Comparison of ENCODE assay signal across 23 cellular contexts in genomic region chr6:35798706-35799105, GRCh38. TPM values are rescaled to one million over a fixed set of nuclear protein-coding genes. Genes with fewer than 3 reads are reported as not detected.
DNase-seq lines count a peak whose midpoint lies in the region; ATAC-seq, FAIRE-seq and TF ChIP-seq lines count a peak whose summit lies in the region.
"Had no signal": no experiment of that assay in that cellular context is flagged by ENCODE, and none has a peak within 500 bp of the region (broad histone marks: within the 10 kb centered on the region; RNA-seq: fewer than 3 reads in every experiment).

No MANE protein-coding gene starts in this region.

- H3K4me1 Mint-ChIP-seq in GM23338 = peaks cover 22% of the 10 kb centered on the region
- H3K4me1 Mint-ChIP-seq: CD14-positive monocyte; CD8-positive, alpha-beta memory T cell had no signal

- no peak overlapping the region for H2BK120ac ChIP-seq in H1 (replicated peaks; ENCODE audit: low read depth, low read length)

- H4K91ac ChIP-seq in H1 (replicated peaks; ENCODE audit: insufficient read length, low read length) = no peak overlapping the region

- H3K4me3 ChIP-seq in GM23338 = no peak overlapping the region
- H3K4me3 ChIP-seq in H1 (ENCODE audit: extremely low read depth in 1 of 4, insufficient read depth in 2 of 4, low read depth in 3 of 4, low read length in 4 of 4) = no peak overlapping the region
- H3K4me3 ChIP-seq: A549; BLaER1 treated with 17β-estradiol and CSF1 and Interleukin-3, amounts not matched to agents 10 nM and 100 nM had no signal

- TF ChIP-seq RAD21 in Ishikawa (IDR thresholded peaks at IDR 0.05; ENCODE audit: low read depth) (no peak), H1 (IDR thresholded peaks at IDR 0.05 in 1 of 2, conservative IDR thresholded peaks at IDR 0.05 in 1 of 2; ENCODE audit: low read depth in 2 of 2, low read length in 2 of 2) (no peak)

- no peak overlapping the region for H3K27ac Mint-ChIP-seq in GM23338
- H3K27ac Mint-ChIP-seq: CD14-positive monocyte; CD4-positive, alpha-beta T cell; CD8-positive, alpha-beta memory T cell had no signal

- H3K18ac ChIP-seq in H1 (ENCODE audit: extremely low read depth, low read length) = no peak overlapping the region

- H3K23ac ChIP-seq in H1 (ENCODE audit: insufficient read length) = no peak overlapping the region

- H4K20me1 ChIP-seq in GM23338 (replicated peaks; ENCODE audit: insufficient read depth) = no peaks in the 10 kb centered on the region
- no peaks in the 10 kb centered on the region for H4K20me1 ChIP-seq in H1 (replicated peaks in 1 of 2; ENCODE audit: control insufficient read depth in 1 of 2, insufficient read depth in 2 of 2, low read length in 2 of 2)
- H4K20me1 ChIP-seq: BLaER1 treated with 17β-estradiol and CSF1 and Interleukin-3, amounts not matched to agents 10 nM and 100 nM had no signal

- peak overlapping the region; percentile 99 for H2AFZ ChIP-seq in GM23338
- H2AFZ ChIP-seq in H1 (ENCODE audit: low read length) = no peak overlapping the region

- peaks cover 15% of the 10 kb centered on the region for H3K27me3 Mint-ChIP-seq in GM23338 (ENCODE audit: insufficient read depth, low read depth, poor library complexity)

- no peak overlapping the region for H3K14ac ChIP-seq in H1 (ENCODE audit: insufficient read length)

- H4K5ac ChIP-seq in H1 (ENCODE audit: insufficient read length, low read depth, low read length) = no peak overlapping the region

- no peaks in the 10 kb centered on the region for H3K79me2 ChIP-seq in GM23338 (replicated peaks; ENCODE audit: insufficient read depth)
- no peaks in the 10 kb centered on the region for H3K79me2 ChIP-seq in H1 (ENCODE audit: control insufficient read depth in 1 of 2, insufficient read depth in 2 of 2, low read length in 2 of 2)

- no peak overlapping the region for H2BK12ac ChIP-seq in H1 (ENCODE audit: low read depth, low read length)

- peak; percentile 16; the same call in 2 of the 3 replicates for ATAC-seq in GM23338
- no peak for ATAC-seq in GM19324 (IDR thresholded peaks at IDR 0.05; ENCODE audit: low FRiP score, unreplicated experiment)
- no peak for ATAC-seq in HG03460 (IDR thresholded peaks at IDR 0.05; ENCODE audit: unreplicated experiment)
- ATAC-seq: A549, HCT116 had no signal

- H3K9me3 ChIP-seq in H1 (ENCODE audit: insufficient read depth in 2 of 2, low read depth in 1 of 2, low read length in 1 of 2) = no peaks in the 10 kb centered on the region
- H3K9me3 ChIP-seq: A549; BE2C; BLaER1 treated with 17β-estradiol and CSF1 and Interleukin-3, amounts not matched to agents 10 nM and 100 nM had no signal

- FAIRE-seq in H1 (lab: Jason Lieb, UNC) = no peak
- FAIRE-seq: A549, D721Med, G401.6, GM19239 had no signal

- peaks cover 6% of the 10 kb centered on the region; the same call in 1 of the 2 replicates for H3K9me2 ChIP-seq in GM23338 (ENCODE audit: insufficient read depth)

- H3K4me3 Mint-ChIP-seq in GM23338 = no peak overlapping the region; the same call in 2 of the 3 replicates
- H3K4me3 Mint-ChIP-seq: CD14-positive monocyte; CD4-positive, alpha-beta T cell; CD8-positive, alpha-beta memory T cell had no signal

- intact Hi-C loops in posterior vena cava (cut with DNase I) = no loop called here

- H3K23me2 ChIP-seq in H1 (ENCODE audit: low read depth, low read length) = no peaks in the 10 kb centered on the region

- 85% methylated on average over 5 of the region's 5 CpGs; no CpG with 5 or more reads in 1 of the 2 experiments for WGBS in H1 (ENCODE audit: extremely low coverage in 1 of 2, insufficient coverage in 1 of 2, insufficient read length in 1 of 2, insufficient replicate concordance in 2 of 2, low coverage in 1 of 2, low lambda C conversion rate in 2 of 2, missing lambda C conversion rate in 1 of 2), 2 experiments

- no peak overlapping the region for H2AK5ac ChIP-seq in H1 (ENCODE audit: low read depth, low read length)

- TF ChIP-seq CTCF in GM23338 (conservative IDR thresholded peaks at IDR 0.05; ENCODE audit: low read depth in 2 of 2) (no peak), H1 (IDR thresholded peaks at IDR 0.05; ENCODE audit: control extremely low read depth in 1 of 3, insufficient read depth in 1 of 3, low read depth in 1 of 3, low read length in 3 of 3) (no peak)

- H3K4ac ChIP-seq in H1 (replicated peaks; ENCODE audit: insufficient read length, low read depth, low read length) = no peak overlapping the region

- no peak overlapping the region for H2BK20ac ChIP-seq in H1 (ENCODE audit: low read length)

- H3K36me3 ChIP-seq in GM23338 (ENCODE audit: insufficient read depth) (no peaks in the 10 kb centered on the region), H1 (ENCODE audit: control insufficient read depth in 2 of 4, insufficient read depth in 4 of 4, low read length in 3 of 4) (no peaks in the 10 kb centered on the region)
- H3K36me3 ChIP-seq: BE2C; BLaER1 treated with 17β-estradiol and CSF1 and Interleukin-3, amounts not matched to agents 10 nM and 100 nM had no signal

- H3K79me1 ChIP-seq in H1 (ENCODE audit: low read depth, low read length) = no peaks in the 10 kb centered on the region

- H2BK5ac ChIP-seq in H1 (ENCODE audit: low read depth, low read length) = no peak overlapping the region

- H3K36me3 Mint-ChIP-seq in GM23338 (ENCODE audit: low read depth) = no peaks in the 10 kb centered on the region
- H3K36me3 Mint-ChIP-seq: CD14-positive monocyte; CD8-positive, alpha-beta memory T cell had no signal

- H3K27me3 ChIP-seq in GM23338 (ENCODE audit: insufficient read depth) = no peaks in the 10 kb centered on the region
- no peaks in the 10 kb centered on the region for H3K27me3 ChIP-seq in H1 (replicated peaks in 1 of 4; ENCODE audit: control insufficient read depth in 3 of 4, extremely low read depth in 1 of 4, insufficient read depth in 3 of 4, low read length in 3 of 4)
- H3K27me3 ChIP-seq: BE2C; BLaER1 treated with 17β-estradiol and CSF1 and Interleukin-3, amounts not matched to agents 10 nM and 100 nM had no signal

- peak; percentile 37 for DNase-seq in GM23338 (ENCODE audit: low spot score)
- no peak for DNase-seq in H1 (ENCODE audit: low read depth in 1 of 2, low spot score in 2 of 2)
- DNase-seq in posterior vena cava (ENCODE audit: low spot score) = no peak
- DNase-seq: 8988T; ACHN; AML-193; BE2C; CD4-positive, alpha-beta T cell; CD8-positive, alpha-beta memory T cell; DMS 273 treated with DMSO at 0.1 percent for 48 hours; DND-41; GOT3 had no signal

- 0 out of 2 replicates have a peak, but pooled peaks cover 6% of the 10 kb centered on the region for H3F3A ChIP-seq in GM23338 (replicated peaks; ENCODE audit: low read depth)

- no peak overlapping the region for H4K8ac ChIP-seq in H1 (ENCODE audit: extremely low read depth, insufficient read depth, low read length)

- POLR2A ChIA-PET in H1 (lab: Charles Lee; ENCODE audit: partially characterized antibody) = interaction anchor here (0.8 to 3.0 kb wide), 3 partner anchors 12 to 34 kb away, joined by 3 to 12 read pairs (median 9); no protein-coding TSS in a partner anchor

- TF ChIP-seq EP300 in Ishikawa (IDR thresholded peaks at IDR 0.05; ENCODE audit: borderline replicate concordance) (no peak), H1 (IDR thresholded peaks at IDR 0.05; ENCODE audit: borderline replicate concordance in 1 of 2, low read depth in 2 of 2, low read length in 2 of 2) (no peak)

- CTCF ChIA-PET in H1 (lab: Charles Lee; ENCODE audit: partially characterized antibody) = interaction anchor here (0.6 to 4.9 kb wide), 6 partner anchors 9 to 379 kb away, joined by 3 to 27 read pairs (median 3); no protein-coding TSS in a partner anchor

- H3K27ac ChIP-seq in GM23338 (ENCODE audit: low read depth) (no peak overlapping the region), H1 (ENCODE audit: low read depth, low read length) (no peak overlapping the region)
- H3K27ac ChIP-seq: A549; BLaER1 treated with 17β-estradiol and CSF1 and Interleukin-3, amounts not matched to agents 10 nM and 100 nM had no signal

- H3K9me3 Mint-ChIP-seq in GM23338 = no peaks in the 10 kb centered on the region
- H3K9me3 Mint-ChIP-seq: CD4-positive, alpha-beta T cell; CD8-positive, alpha-beta memory T cell had no signal

- no peak overlapping the region for H3K9ac ChIP-seq in H1 (replicated peaks in 1 of 4; ENCODE audit: extremely low read depth in 1 of 4, low read depth in 3 of 4, low read length in 3 of 4)
- H3K9ac ChIP-seq: BLaER1 treated with 17β-estradiol and CSF1 and Interleukin-3, amounts not matched to agents 10 nM and 100 nM had no signal

- H3K56ac ChIP-seq in H1 (replicated peaks; ENCODE audit: insufficient read length, low read depth, low read length) = no peak overlapping the region

- no peak for TF ChIP-seq POLR2A in H1 (IDR thresholded peaks at IDR 0.05; ENCODE audit: control extremely low read depth in 1 of 2, low read depth in 2 of 2, low read length in 2 of 2)

- H3K4me1 ChIP-seq in GM23338 (ENCODE audit: insufficient read depth) = peaks cover 14% of the 10 kb centered on the region
- H3K4me1 ChIP-seq in H1 (replicated peaks in 1 of 4; ENCODE audit: control insufficient read depth in 3 of 4, insufficient read depth in 4 of 4, low read length in 3 of 4) = peaks cover 0 to 7% (median 5%) of the 10 kb centered on the region in 4 experiments; a peak in 4 of 7 replicates
- H3K4me1 ChIP-seq: A549, BE2C had no signal

- H3K4me2 ChIP-seq in GM23338 (0 out of 2 replicates have a peak overlapping the region, but pooled peaks have one; percentile 17), H1 (ENCODE audit: insufficient read depth in 1 of 2, low read depth in 2 of 2, low read length in 2 of 2) (no peak overlapping the region)
- H3K4me2 ChIP-seq: A549 had no signal

- no peak overlapping the region for H2BK15ac ChIP-seq in H1 (ENCODE audit: low read length)

RNA-seq across cellular contexts. Expression of gene CLPS, which starts 1.6 kb away (rescaled TPM):
- total RNA-seq in GM23338 (2014; rRNA removed; shearing (Covaris generic)) = not detected in 2 replicates
- not detected in 2 replicates for polyA plus RNA-seq in GM23338 (2016; fragmentation: Nextera tagmentation; extraction: Ambion mirVana)
- total RNA-seq in H1 (2021; fragmentation: NEBNext Ultra II Directional; extraction: Animal tissue kit (Norgen Biotek cat#: 25700)) = not detected in 2 replicates
- polyA plus RNA-seq in H1 (2011; rRNA removed) = not detected in 2 replicates
- not detected for polyA plus RNA-seq in H1 (2011; cell fraction: cytosol; rRNA removed)
- not detected for polyA plus RNA-seq in H1 (2011; cell fraction: nucleus; rRNA removed)
- not detected in 4 replicates for polyA plus RNA-seq in H1 (2012, experiment 1 of 2)
- polyA plus RNA-seq in H1 (2012, experiment 2 of 2) = not detected
- polyA plus RNA-seq in H1 (2013, experiment 1 of 2) = not detected
- polyA plus RNA-seq in H1 (2013, experiment 2 of 2) = not detected
- not detected in 2 replicates for polyA minus RNA-seq in H1 (2011; rRNA and poly(A)+ RNA removed)
- not detected for polyA minus RNA-seq in H1 (2011; cell fraction: cytosol; rRNA and poly(A)+ RNA removed)
- not detected for polyA minus RNA-seq in H1 (2011; cell fraction: nucleus; rRNA and poly(A)+ RNA removed)
- total RNA-seq in posterior vena cava = 1 to 10 TPM in 1 of 2 donors, not detected in 1; 2.2 TPM
- total RNA-seq: CD4-positive, alpha-beta T cell; CD8-positive, alpha-beta memory T cell; H7 had no signal
- polyA plus RNA-seq: A549; CD14-positive monocyte; CD8-positive, alpha-beta memory T cell had no signal

RNA-seq across cellular contexts. Expression of gene LHFPL5, which starts 6.4 kb away (rescaled TPM):
- not detected in 2 replicates for total RNA-seq in GM23338 (2014; rRNA removed; shearing (Covaris generic))
- polyA plus RNA-seq in GM23338 (2016; fragmentation: Nextera tagmentation; extraction: Ambion mirVana) = not detected in 2 replicates
- not detected in 2 replicates for total RNA-seq in H1 (2021; fragmentation: NEBNext Ultra II Directional; extraction: Animal tissue kit (Norgen Biotek cat#: 25700))
- polyA plus RNA-seq in H1 (2011; rRNA removed) = 0.03 TPM in 1 of 2 replicates, not detected in the other
- not detected for polyA plus RNA-seq in H1 (2011; cell fraction: cytosol; rRNA removed)
- not detected for polyA plus RNA-seq in H1 (2011; cell fraction: nucleus; rRNA removed)
- not detected in 4 replicates for polyA plus RNA-seq in H1 (2012, experiment 1 of 2)
- polyA plus RNA-seq in H1 (2012, experiment 2 of 2) = not detected
- not detected for polyA plus RNA-seq in H1 (2013, experiment 1 of 2)
- 0.02 TPM for polyA plus RNA-seq in H1 (2013, experiment 2 of 2)
- polyA minus RNA-seq in H1 (2011; rRNA and poly(A)+ RNA removed) = not detected in 2 replicates
- not detected for polyA minus RNA-seq in H1 (2011; cell fraction: cytosol; rRNA and poly(A)+ RNA removed)
- polyA minus RNA-seq in H1 (2011; cell fraction: nucleus; rRNA and poly(A)+ RNA removed) = not detected
- total RNA-seq in posterior vena cava = not detected
- total RNA-seq: CD4-positive, alpha-beta T cell; CD8-positive, alpha-beta memory T cell; H7 had no signal
- polyA plus RNA-seq: CD14-positive monocyte; CD8-positive, alpha-beta memory T cell had no signal

RNA-seq across cellular contexts. Expression of gene CLPSL1, which starts 17.9 kb away (rescaled TPM):
- total RNA-seq in GM23338 (2014; rRNA removed; shearing (Covaris generic)) = not detected in 2 replicates
- polyA plus RNA-seq in GM23338 (2016; fragmentation: Nextera tagmentation; extraction: Ambion mirVana) (0.80 TPM in 1 of 2 replicates, not detected in the other), H1 (2011; rRNA removed) (0.88 TPM in 1 of 2 replicates, not detected in the other)
- total RNA-seq in H1 (2021; fragmentation: NEBNext Ultra II Directional; extraction: Animal tissue kit (Norgen Biotek cat#: 25700)) = not detected in 2 replicates
- polyA plus RNA-seq in H1 (2011; cell fraction: cytosol; rRNA removed) = 0.58 TPM
- polyA plus RNA-seq in H1 (2011; cell fraction: nucleus; rRNA removed) = 0.40 TPM
- 0.36 TPM in 1 of 4 replicates, not detected in the others for polyA plus RNA-seq in H1 (2012, experiment 1 of 2)
- not detected for polyA plus RNA-seq in H1 (2012, experiment 2 of 2)
- polyA plus RNA-seq in H1 (2013, experiment 1 of 2) = 0.32 TPM
- 0.26 TPM for polyA plus RNA-seq in H1 (2013, experiment 2 of 2)
- polyA minus RNA-seq in H1 (2011; rRNA and poly(A)+ RNA removed) = not detected in 2 replicates
- not detected for polyA minus RNA-seq in H1 (2011; cell fraction: cytosol; rRNA and poly(A)+ RNA removed)
- not detected for polyA minus RNA-seq in H1 (2011; cell fraction: nucleus; rRNA and poly(A)+ RNA removed)
- total RNA-seq in posterior vena cava = not detected
- total RNA-seq: CD4-positive, alpha-beta T cell; CD8-positive, alpha-beta memory T cell; H7 had no signal
- polyA plus RNA-seq: A549; CD14-positive monocyte; CD8-positive, alpha-beta memory T cell had no signal

RNA-seq across cellular contexts. Expression of gene CLPSL2, which starts 22.3 kb away (rescaled TPM):
- 3.1 TPM in 1 of 2 replicates, not detected in the other for total RNA-seq in GM23338 (2014; rRNA removed; shearing (Covaris generic))
- 2.9 and 3.6 TPM in 2 replicates for polyA plus RNA-seq in GM23338 (2016; fragmentation: Nextera tagmentation; extraction: Ambion mirVana)
- total RNA-seq in H1 (2021; fragmentation: NEBNext Ultra II Directional; extraction: Animal tissue kit (Norgen Biotek cat#: 25700)) = 1.4 TPM in 2 replicates
- 3.2 and 3.4 TPM in 2 replicates for polyA plus RNA-seq in H1 (2011; rRNA removed)
- polyA plus RNA-seq in H1 (2011; cell fraction: cytosol; rRNA removed) = 1.0 TPM
- polyA plus RNA-seq in H1 (2011; cell fraction: nucleus; rRNA removed) = 3.3 TPM
- 2.6 to 6.7 TPM (median 5.0 TPM) in 4 replicates for polyA plus RNA-seq in H1 (2012, experiment 1 of 2)
- not detected for polyA plus RNA-seq in H1 (2012, experiment 2 of 2)
- 4.3 TPM for polyA plus RNA-seq in H1 (2013, experiment 1 of 2)
- polyA plus RNA-seq in H1 (2013, experiment 2 of 2) = 4.7 TPM
- not detected in 2 replicates for polyA minus RNA-seq in H1 (2011; rRNA and poly(A)+ RNA removed)
- not detected for polyA minus RNA-seq in H1 (2011; cell fraction: cytosol; rRNA and poly(A)+ RNA removed)
- polyA minus RNA-seq in H1 (2011; cell fraction: nucleus; rRNA and poly(A)+ RNA removed) = 2.7 TPM
- not detected for total RNA-seq in posterior vena cava
- total RNA-seq: CD4-positive, alpha-beta T cell; CD8-positive, alpha-beta memory T cell had no signal
- polyA plus RNA-seq: CD14-positive monocyte; CD8-positive, alpha-beta memory T cell had no signal
